8 cellular contexts compared by ENCODE assay signal in genomic region chr2:105398522-105399206, GRCh38. TPM values are rescaled to one million over a fixed set of nuclear protein-coding genes. Genes with fewer than 3 reads are reported as not detected.
DNase-seq lines count a peak whose midpoint lies in the region; ATAC-seq and TF ChIP-seq lines count a peak whose summit lies in the region.

Gene FHL2, minus strand, starts transcription at chr2:105399051. Its CDS starts 12,535 bp downstream, at chr2:105386516.

- H3K27ac Mint-ChIP-seq in activated naive CD8-positive, alpha-beta T cell: peak within 1 kb of the TSS; percentile 43

- peak within 1 kb of the TSS; percentile 100 for H2AK9ac ChIP-seq in IMR-90 (replicated peaks; ENCODE audit: low read depth, low read length, poor library complexity)

- peak within 1 kb of the TSS; percentile 99 for H3K4me3 ChIP-seq in IMR-90 (ENCODE audit: insufficient read depth, low read depth, low read length)
- peak within 1 kb of the TSS; percentile 46 to 58 (median 54) for H3K4me3 ChIP-seq in upper lobe of left lung

- dilution Hi-C loops in IMR-90 (cut with HindIII; ENCODE audit: low sequenced_read_pairs, unreplicated experiment): no loop called here

- H3K9ac ChIP-seq in IMR-90 (ENCODE audit: low read depth, low read length): peak within 1 kb of the TSS; percentile 100

- H4K91ac ChIP-seq in IMR-90 (ENCODE audit: insufficient read depth, low read depth, low read length): peak within 1 kb of the TSS; percentile 99

- H4K20me1 ChIP-seq in IMR-90 (ENCODE audit: insufficient read depth, low read length): peaks cover 33% of the 10 kb centered on the region

- H4K5ac ChIP-seq in IMR-90 (ENCODE audit: low read depth, low read length): peak within 1 kb of the TSS; percentile 98

- DNase-seq in DMS79 treated with DMSO at 0.1 percent for 48 hours (lab: John Stamatoyannopoulos, UW) (peak; percentile 22), IMR-90 (peak; percentile 80), SKM-1 (lab: John Stamatoyannopoulos, UW; ENCODE audit: unreplicated experiment) (peak; percentile 51), Right ventricle myocardium superior (peak; percentile 76), posterior vena cava (ENCODE audit: low spot score) (peak; percentile 93), upper lobe of left lung (peak; percentile 38 to 92)

- 1% methylated on average over 31 of the region's 61 CpGs; no CpG with 5 or more reads in 1 of the 2 experiments for WGBS in IMR-90 (ENCODE audit: extremely low coverage in 2 of 2, insufficient read length in 1 of 2), 2 experiments
- WGBS in upper lobe of left lung, 2 donors: 5 to 7% methylated on average over 17 to 52 of the region's 61 CpGs

- H3K36me3 ChIP-seq in IMR-90 (ENCODE audit: control insufficient read depth, insufficient read depth, low read length) (peaks cover 30% of the 10 kb centered on the region), upper lobe of left lung (no peaks in the 10 kb centered on the region)

- POLR2A ChIA-PET in IMR-90 (lab: Charles Lee; ENCODE audit: unreplicated experiment): interaction anchor here (0.6 kb wide), 1 partner anchor 39 kb away, joined by 6 read pairs; no protein-coding TSS in a partner anchor

- peak within 1 kb of the TSS; percentile 99 for H2AK5ac ChIP-seq in IMR-90 (ENCODE audit: low read depth, low read length)

- in situ Hi-C loops in IMR-90 (cut with MboI; ENCODE audit: low sequenced_read_pairs): no loop called here

- TF ChIP-seq POLR2A in IMR-90 (IDR thresholded peaks at IDR 0.05; ENCODE audit: low read depth, low read length) (peak; percentile 95), upper lobe of left lung (IDR thresholded peaks at IDR 0.05) (peak in 2 of 4 donors; percentile 19 to 27)

- ATAC-seq in GM21528 (IDR thresholded peaks at IDR 0.05; ENCODE audit: low FRiP score, unreplicated experiment) (peak; percentile 95), IMR-90 (ENCODE audit: low read depth) (peak; percentile 88), Right ventricle myocardium superior (ENCODE audit: poor library complexity) (peak; percentile 60), upper lobe of left lung (ENCODE audit: low FRiP score in 2 of 2) (peak; percentile 77 to 94)

- no peak for TF ChIP-seq EP300 in upper lobe of left lung (IDR thresholded peaks at IDR 0.05)

- peak within 1 kb of the TSS; percentile 91 for H2BK15ac ChIP-seq in IMR-90 (ENCODE audit: low read depth, low read length)

- H3K27me3 ChIP-seq in IMR-90 (ENCODE audit: control insufficient read depth, insufficient read depth, low read length): no peaks in the 10 kb centered on the region
- H3K27me3 ChIP-seq in upper lobe of left lung: peaks cover 0 to 16% (median 10%) of the 10 kb centered on the region in 4 donors

- peaks cover 7% of the 10 kb centered on the region for H3K27me3 Mint-ChIP-seq in activated naive CD8-positive, alpha-beta T cell

- peaks cover 21% of the 10 kb centered on the region for H3K9me1 ChIP-seq in IMR-90 (ENCODE audit: insufficient read depth, low read length)

- peak within 1 kb of the TSS; percentile 95 for H3K56ac ChIP-seq in IMR-90 (ENCODE audit: extremely low read depth, insufficient read depth, low read length)

- peak within 1 kb of the TSS; percentile 96 to 99 for H4K8ac ChIP-seq in IMR-90 (ENCODE audit: low read depth in 2 of 2, low read length in 2 of 2)

- H3K9me3 ChIP-seq in IMR-90 (ENCODE audit: control insufficient read depth, insufficient read depth, low read length): no peaks in the 10 kb centered on the region
- H3K9me3 ChIP-seq in upper lobe of left lung: no peaks in the 10 kb centered on the region

- no peaks in the 10 kb centered on the region for H3K9me3 Mint-ChIP-seq in activated naive CD8-positive, alpha-beta T cell (ENCODE audit: low read depth)

- peak within 1 kb of the TSS; percentile 99 for H2BK5ac ChIP-seq in IMR-90 (ENCODE audit: low read depth, low read length, poor library complexity, severe bottlenecking)

- TF ChIP-seq CTCF in IMR-90 (conservative IDR thresholded peaks at IDR 0.05; ENCODE audit: low read depth, low read length): peak; percentile 60
- peak; percentile 28 to 66 (median 46) for TF ChIP-seq CTCF in upper lobe of left lung (IDR thresholded peaks at IDR 0.05)

- H2BK120ac ChIP-seq in IMR-90 (ENCODE audit: low read depth, low read length): peak within 1 kb of the TSS; percentile 95

- H3K4me2 ChIP-seq in IMR-90 (ENCODE audit: low read depth, low read length): peak within 1 kb of the TSS; percentile 91

- peak within 1 kb of the TSS; percentile 94 for H2BK20ac ChIP-seq in IMR-90 (ENCODE audit: low read depth, low read length)

- peaks cover 12 to 42% of the 10 kb centered on the region in 2 experiments for H3K79me1 ChIP-seq in IMR-90 (ENCODE audit: low read depth in 1 of 2, low read length in 2 of 2)

- H3K4me1 ChIP-seq in IMR-90 (ENCODE audit: control insufficient read depth, insufficient read depth, low read length) (peaks cover 21% of the 10 kb centered on the region), upper lobe of left lung (peaks cover 5 to 16% (median 9%) of the 10 kb centered on the region in 4 donors)

- H3K27ac ChIP-seq in IMR-90 (ENCODE audit: insufficient read depth, low read length): peak within 1 kb of the TSS; percentile 100
- peak within 1 kb of the TSS; percentile 61 to 79 (median 72) for H3K27ac ChIP-seq in upper lobe of left lung

- peak within 1 kb of the TSS; percentile 91 for H3K4me3 Mint-ChIP-seq in activated naive CD8-positive, alpha-beta T cell

- H3K4ac ChIP-seq in IMR-90 (ENCODE audit: low read depth, low read length): peak within 1 kb of the TSS; percentile 99

- intact Hi-C loops in IMR-90 (cut with micrococcal nuclease) (loop anchor here (2.0 kb wide), 1 partner anchor 56 kb away; no protein-coding TSS in a partner anchor), Right ventricle myocardium superior (cut with DNase I) (no loop called here), posterior vena cava (cut with DNase I) (no loop called here)

- H2AFZ ChIP-seq in IMR-90 (replicated peaks; ENCODE audit: low read length, poor library complexity): peak within 1 kb of the TSS; percentile 89

- no TSS peak for BruUV-seq in IMR-90 (replicated peaks; lab: Mats Ljungman, UMichigan)

- peak; percentile 34; the same call in 1 of the 2 replicates for TF ChIP-seq RAD21 in IMR-90 (IDR thresholded peaks at IDR 0.05; ENCODE audit: low read length)

- peak within 1 kb of the TSS; percentile 97 for H3K14ac ChIP-seq in IMR-90 (replicated peaks; ENCODE audit: low read depth, low read length)

- CTCF ChIA-PET in IMR-90 (lab: Yijun Ruan, JAX): interaction anchor here (0.7 to 0.8 kb wide), 2 partner anchors 10 to 26 kb away, joined by 3 read pairs; no protein-coding TSS in a partner anchor

- H3K4me1 Mint-ChIP-seq in activated naive CD8-positive, alpha-beta T cell (ENCODE audit: low read depth): peaks cover 17% of the 10 kb centered on the region

- H3K36me3 Mint-ChIP-seq in activated naive CD8-positive, alpha-beta T cell: no peaks in the 10 kb centered on the region

- peak within 1 kb of the TSS; percentile 90 for H3K23ac ChIP-seq in IMR-90 (ENCODE audit: low read depth, low read length)

- H3K18ac ChIP-seq in IMR-90 (ENCODE audit: low read depth, low read length): peak within 1 kb of the TSS; percentile 98

TF ChIP-seq in IMR-90, 13 proteins besides CTCF, POLR2A, EP300 and RAD21:
- TF ChIP-seq RCOR1 (IDR thresholded peaks at IDR 0.05; ENCODE audit: insufficient replicate concordance, low read length): no peak
- TF ChIP-seq MAFK (IDR thresholded peaks at IDR 0.05; ENCODE audit: low read depth, low read length): no peak
- peak; percentile 82; the same call in 1 of the 2 replicates for TF ChIP-seq MAZ (IDR thresholded peaks at IDR 0.05; ENCODE audit: borderline replicate concordance, low read depth, low read length)
- 0 out of 2 replicates have a peak, but pooled peaks have one; percentile 19 for TF ChIP-seq SMC3 (IDR thresholded peaks at IDR 0.05; ENCODE audit: low read depth, low read length)
- 0 out of 2 replicates have a peak, but pooled peaks have one; percentile 61 for TF ChIP-seq CHD1 (IDR thresholded peaks at IDR 0.05; ENCODE audit: low read depth, low read length)
- no peak for TF ChIP-seq CEBPB (IDR thresholded peaks at IDR 0.05; ENCODE audit: low read depth, low read length)
- TF ChIP-seq BHLHE40 (IDR thresholded peaks at IDR 0.05; ENCODE audit: low read depth, low read length): peak; percentile 16; the same call in 1 of the 2 replicates
- peak; percentile 95 for TF ChIP-seq ELK1 (IDR thresholded peaks at IDR 0.05; ENCODE audit: borderline replicate concordance, low read depth, low read length)
- no peak; the same call in 1 of the 2 replicates for TF ChIP-seq NFE2L2 (IDR thresholded peaks at IDR 0.05; ENCODE audit: low read depth, low read length)

RNA-seq across cellular contexts. Expression of gene FHL2, which starts in this region (rescaled TPM):
- 373 and 464 TPM in 2 replicates for total RNA-seq in IMR-90 (2012; rRNA removed)
- polyA plus RNA-seq in IMR-90 (2012; rRNA removed): 550 and 574 TPM in 2 replicates
- polyA plus RNA-seq in IMR-90 (2012; cell fraction: cytosol; rRNA removed): 533 and 781 TPM in 2 replicates
- 291 and 300 TPM in 2 replicates for polyA plus RNA-seq in IMR-90 (2012; cell fraction: nucleus; rRNA removed; ENCODE audit: low replicate concordance)
- 1,567 TPM for total RNA-seq in Right ventricle myocardium superior
- 100 to 1,000 TPM; 119 to 126 TPM for total RNA-seq in posterior vena cava
- total RNA-seq in upper lobe of left lung: 10 to 100 TPM in 2 of 6 donors, 1 to 10 TPM in 4; 2.4 to 15.0 (median 7.2) TPM

Comparison
In these comparisons a context has a peak if more than half of its experiments do, and no peak if none do; other contexts are left out.
1. Peak in every context shown above with its lines: DNase-seq, ATAC-seq, H3K4me3 ChIP-seq and H3K27ac ChIP-seq.
2. RNA of gene FHL2 (total RNA-seq): 1,567 TPM in Right ventricle myocardium superior (single experiment), 373 to 464 TPM in IMR-90 and 119 to 126 TPM in posterior vena cava; 2.4 to 15.0 TPM in upper lobe of left lung; every median in the first group is over 4 times any median in the second.
3. DNase-seq: peak in every context shown above with its lines; median percentile 93 in posterior vena cava; 80 in IMR-90; 76 in Right ventricle myocardium superior; 65 in upper lobe of left lung; 51 in SKM-1; 22 in DMS79 treated with DMSO at 0.1 percent for 48 hours.